ENCODE assay signal across 8 cellular contexts in genomic region chr11:120710354-120711187, GRCh38.
DNase-seq lines count a peak whose midpoint lies in the region; ATAC-seq lines count a peak whose summit lies in the region.

No MANE protein-coding gene starts in this region.

- DNase-seq in MG63: peak; percentile 89
- peak; percentile 34 for DNase-seq in non-pigmented ciliary epithelial cell (ENCODE audit: low read depth)
- DNase-seq in NCI-H748 treated with DMSO at 0.1 percent for 48 hours (lab: John Stamatoyannopoulos, UW): no peak
- no peak for DNase-seq in T-helper 2 cell
- no peak for DNase-seq in stimulated activated CD4-positive, alpha-beta T cell treated with anti-CD3 and anti-CD28 coated beads, Interleukin-12 subunit alpha, Interleukin-12 subunit beta, amount 100 ng/mL, for 4 hours
- no peak for DNase-seq in SHP77 (lab: John Stamatoyannopoulos, UW)

- 46 to 50% methylated on average over 15 of the region's 15 CpGs for WGBS in esophagus, 2 donors

- H3K9me3 ChIP-seq in MG63: no peaks in the 10 kb centered on the region; the same call in 1 of the 2 replicates
- H3K9me3 ChIP-seq in esophagus (ENCODE audit: control insufficient read depth in 2 of 2, insufficient read depth in 1 of 2, low read depth in 1 of 2, low read length in 1 of 2): peaks cover 0 to 12% of the 10 kb centered on the region in 2 donors

- H3K4me3 ChIP-seq in MG63 (no peak overlapping the region), esophagus (ENCODE audit: low read depth in 1 of 2, low read length in 2 of 2) (no peak overlapping the region)

- no peaks in the 10 kb centered on the region for H3K36me3 ChIP-seq in MG63
- H3K36me3 ChIP-seq in esophagus (ENCODE audit: control insufficient read depth in 2 of 2, insufficient read depth in 2 of 2, low read length in 1 of 2): no peaks in the 10 kb centered on the region

- H3K4me1 ChIP-seq in esophagus (ENCODE audit: control insufficient read depth in 2 of 2, insufficient read depth in 2 of 2, low read length in 1 of 2): no peaks in the 10 kb centered on the region

- no peaks in the 10 kb centered on the region for H3K27me3 ChIP-seq in MG63
- no peaks in the 10 kb centered on the region for H3K27me3 ChIP-seq in esophagus (ENCODE audit: control insufficient read depth in 1 of 2, insufficient read depth in 2 of 2, low read length in 2 of 2)

- ATAC-seq in GM19025 (IDR thresholded peaks at IDR 0.05; ENCODE audit: low read depth, unreplicated experiment): peak; percentile 14

- H3K27ac ChIP-seq in esophagus (ENCODE audit: low read depth in 2 of 2, low read length in 1 of 2): peak overlapping the region; percentile 8 to 11

Comparison
In these comparisons a context has a peak if more than half of its experiments do, and no peak if none do; other contexts are left out.
1. DNase-seq: peak in MG63 (single experiment) and non-pigmented ciliary epithelial cell (single experiment); none in NCI-H748 treated with DMSO at 0.1 percent for 48 hours (single experiment), T-helper 2 cell (0 of 5), stimulated activated CD4-positive, alpha-beta T cell treated with anti-CD3 and anti-CD28 coated beads, Interleukin-12 subunit alpha, Interleukin-12 subunit beta, amount 100 ng/mL, for 4 hours (single experiment) and SHP77 (0 of 2).